In the genomic region with DNA sequence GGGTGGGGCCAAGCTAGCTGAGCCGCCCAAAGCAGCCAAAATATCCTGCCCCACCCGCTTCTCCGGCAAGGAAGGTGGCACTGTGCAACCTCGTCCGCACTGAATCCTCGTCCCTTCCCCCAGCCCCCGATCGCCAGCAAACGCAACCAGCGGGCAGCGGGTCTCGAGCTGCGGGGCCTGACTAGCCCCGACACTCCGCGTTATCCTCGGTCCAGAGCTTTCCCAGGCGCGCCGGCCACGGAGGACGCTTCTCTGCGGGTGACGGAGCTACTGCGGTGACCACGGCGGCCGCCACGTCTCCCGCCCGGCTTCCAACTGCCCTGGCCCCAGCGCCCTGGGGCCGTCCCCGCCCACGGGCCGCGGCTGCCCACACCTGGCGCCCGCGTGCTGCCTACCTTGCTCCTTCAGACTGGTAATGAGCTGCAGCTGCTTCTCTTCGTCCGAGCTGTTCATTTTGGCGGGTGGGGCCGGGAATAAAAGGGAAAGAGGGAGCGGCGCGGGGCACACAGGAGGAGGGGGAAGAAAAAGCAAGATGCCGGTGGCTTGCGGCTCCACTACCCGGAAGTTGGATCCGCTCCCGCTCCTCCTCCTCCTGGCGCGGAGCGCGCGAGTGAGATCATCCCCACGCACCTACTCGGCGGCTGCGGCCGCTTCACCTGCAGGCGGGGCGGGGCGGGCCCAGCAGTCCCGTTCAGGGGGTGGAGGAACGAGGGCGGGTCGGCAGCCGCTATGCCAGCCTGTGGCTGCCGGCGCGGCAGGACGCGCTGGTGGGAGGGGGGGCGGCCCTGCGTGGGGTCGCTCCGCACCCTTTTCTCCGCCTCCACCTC, we compare ENCODE assay signal across 1 cellular context.
A peak's percentile ranks its signal among the peaks of the same experiment; 100 is the strongest.
TF ChIP-seq lines count a peak whose summit lies in the region.

A gene with protein sequence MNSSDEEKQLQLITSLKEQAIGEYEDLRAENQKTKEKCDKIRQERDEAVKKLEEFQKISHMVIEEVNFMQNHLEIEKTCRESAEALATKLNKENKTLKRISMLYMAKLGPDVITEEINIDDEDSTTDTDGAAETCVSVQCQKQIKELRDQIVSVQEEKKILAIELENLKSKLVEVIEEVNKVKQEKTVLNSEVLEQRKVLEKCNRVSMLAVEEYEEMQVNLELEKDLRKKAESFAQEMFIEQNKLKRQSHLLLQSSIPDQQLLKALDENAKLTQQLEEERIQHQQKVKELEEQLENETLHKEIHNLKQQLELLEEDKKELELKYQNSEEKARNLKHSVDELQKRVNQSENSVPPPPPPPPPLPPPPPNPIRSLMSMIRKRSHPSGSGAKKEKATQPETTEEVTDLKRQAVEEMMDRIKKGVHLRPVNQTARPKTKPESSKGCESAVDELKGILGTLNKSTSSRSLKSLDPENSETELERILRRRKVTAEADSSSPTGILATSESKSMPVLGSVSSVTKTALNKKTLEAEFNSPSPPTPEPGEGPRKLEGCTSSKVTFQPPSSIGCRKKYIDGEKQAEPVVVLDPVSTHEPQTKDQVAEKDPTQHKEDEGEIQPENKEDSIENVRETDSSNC (minus strand): TSS at position 561 of the 827 bp plus-strand sequence. CDS start 108 bp downstream, at position 453.

TF ChIP-seq in HEK293, 187 proteins besides CTCF, POLR2A, EP300 and RAD21 (continued from another document and continues in another):
- peak; percentile 91 for TF ChIP-seq ZNF335 (tag by site-specific recombination; conservative IDR thresholded peaks at IDR 0.05)
- TF ChIP-seq ZNF248 (tag by site-specific recombination; IDR thresholded peaks at IDR 0.05): no peak
- TF ChIP-seq FEZF1 (tag by site-specific recombination; IDR thresholded peaks at IDR 0.05): peak; percentile 62; the same call in 1 of the 2 replicates
- TF ChIP-seq, protein P1, sequence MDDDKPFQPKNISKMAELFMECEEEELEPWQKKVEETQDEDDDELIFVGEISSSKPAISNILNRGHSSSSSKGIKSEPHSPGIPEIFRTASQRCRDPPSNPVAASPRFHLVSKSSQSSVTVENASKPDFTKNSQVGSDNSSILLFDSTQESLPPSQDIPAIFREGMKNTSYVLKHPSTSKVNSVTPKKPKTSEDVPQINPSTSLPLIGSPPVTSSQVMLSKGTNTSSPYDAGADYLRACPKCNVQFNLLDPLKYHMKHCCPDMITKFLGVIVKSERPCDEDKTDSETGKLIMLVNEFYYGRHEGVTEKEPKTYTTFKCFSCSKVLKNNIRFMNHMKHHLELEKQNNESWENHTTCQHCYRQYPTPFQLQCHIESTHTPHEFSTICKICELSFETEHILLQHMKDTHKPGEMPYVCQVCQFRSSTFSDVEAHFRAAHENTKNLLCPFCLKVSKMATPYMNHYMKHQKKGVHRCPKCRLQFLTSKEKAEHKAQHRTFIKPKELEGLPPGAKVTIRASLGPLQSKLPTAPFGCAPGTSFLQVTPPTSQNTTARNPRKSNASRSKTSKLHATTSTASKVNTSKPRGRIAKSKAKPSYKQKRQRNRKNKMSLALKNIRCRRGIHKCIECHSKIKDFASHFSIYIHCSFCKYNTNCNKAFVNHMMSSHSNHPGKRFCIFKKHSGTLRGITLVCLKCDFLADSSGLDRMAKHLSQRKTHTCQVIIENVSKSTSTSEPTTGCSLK (tag by site-specific recombination; IDR thresholded peaks at IDR 0.05): no peak
- TF ChIP-seq ZBTB7A (tag by site-specific recombination; IDR thresholded peaks at IDR 0.05; ENCODE audit: low read depth): no peak
- no peak for TF ChIP-seq GLI4 (tag by site-specific recombination; IDR thresholded peaks at IDR 0.05)
- peak; percentile 72; the same call in 1 of the 2 replicates for TF ChIP-seq ZFP37 (tag by site-specific recombination; IDR thresholded peaks at IDR 0.05)
- peak; percentile 94 for TF ChIP-seq ZNF610 (tag by site-specific recombination; IDR thresholded peaks at IDR 0.05; ENCODE audit: borderline replicate concordance)
- TF ChIP-seq SALL2 (tag by site-specific recombination; IDR thresholded peaks at IDR 0.05; ENCODE audit: borderline replicate concordance): no peak
- no peak for TF ChIP-seq ZNF24 (tag by site-specific recombination; IDR thresholded peaks at IDR 0.05)
- TF ChIP-seq, protein P2, sequence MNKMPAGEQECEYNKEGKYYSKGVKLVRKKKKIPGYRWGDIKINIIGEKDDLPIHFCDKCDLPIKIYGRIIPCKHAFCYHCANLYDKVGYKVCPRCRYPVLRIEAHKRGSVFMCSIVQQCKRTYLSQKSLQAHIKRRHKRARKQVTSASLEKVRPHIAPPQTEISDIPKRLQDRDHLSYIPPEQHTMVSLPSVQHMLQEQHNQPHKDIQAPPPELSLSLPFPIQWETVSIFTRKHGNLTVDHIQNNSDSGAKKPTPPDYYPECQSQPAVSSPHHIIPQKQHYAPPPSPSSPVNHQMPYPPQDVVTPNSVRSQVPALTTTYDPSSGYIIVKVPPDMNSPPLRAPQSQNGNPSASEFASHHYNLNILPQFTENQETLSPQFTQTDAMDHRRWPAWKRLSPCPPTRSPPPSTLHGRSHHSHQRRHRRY (tag by site-specific recombination; IDR thresholded peaks at IDR 0.05): no peak
- no peak for TF ChIP-seq GLI2 (tag by site-specific recombination; IDR thresholded peaks at IDR 0.05; ENCODE audit: borderline replicate concordance, low read depth)
- no peak for TF ChIP-seq ZNF529 (tag by site-specific recombination; IDR thresholded peaks at IDR 0.05; ENCODE audit: insufficient replicate concordance)
- TF ChIP-seq ZNF670 (tag by site-specific recombination; IDR thresholded peaks at IDR 0.05; ENCODE audit: low read depth): no peak
- no peak; the same call in 1 of the 2 replicates for TF ChIP-seq ZNF362 (tag by site-specific recombination; IDR thresholded peaks at IDR 0.05)
- peak; percentile 67; the same call in 1 of the 2 replicates for TF ChIP-seq KLF10 (tag by site-specific recombination; IDR thresholded peaks at IDR 0.05)
- no peak for TF ChIP-seq ZNF776 (tag by site-specific recombination; IDR thresholded peaks at IDR 0.05; ENCODE audit: borderline replicate concordance)
- TF ChIP-seq GFI1B (tag by site-specific recombination; IDR thresholded peaks at IDR 0.05): no peak
- TF ChIP-seq ZNF555 (tag by site-specific recombination; conservative IDR thresholded peaks at IDR 0.05): no peak
- no peak for TF ChIP-seq ZNF302 (tag by site-specific recombination; IDR thresholded peaks at IDR 0.05; ENCODE audit: low read depth)
- no peak for TF ChIP-seq ZNF837 (tag by site-specific recombination; IDR thresholded peaks at IDR 0.05)
- TF ChIP-seq SP2 (tag by site-specific recombination; IDR thresholded peaks at IDR 0.05): peak; percentile 83
- peak; percentile 72 for TF ChIP-seq KLF9 (tag by site-specific recombination; IDR thresholded peaks at IDR 0.05; ENCODE audit: low read depth)
- no peak for TF ChIP-seq RBAK (tag by site-specific recombination; IDR thresholded peaks at IDR 0.05)
- 0 out of 2 replicates have a peak, but pooled peaks have one; percentile 38 for TF ChIP-seq ZSCAN5A (tag by site-specific recombination; IDR thresholded peaks at IDR 0.05)
- peak; percentile 57 for TF ChIP-seq ZBTB8A (tag by site-specific recombination; IDR thresholded peaks at IDR 0.05)
- TF ChIP-seq ZNF701 (tag by site-specific recombination; IDR thresholded peaks at IDR 0.05): no peak
- TF ChIP-seq ZNF184 (tag by site-specific recombination; IDR thresholded peaks at IDR 0.05): no peak
- no peak; the same call in 1 of the 2 replicates for TF ChIP-seq ZNF623 (tag by site-specific recombination; IDR thresholded peaks at IDR 0.05)
- no peak for TF ChIP-seq ZFP41 (tag by site-specific recombination; IDR thresholded peaks at IDR 0.05; ENCODE audit: borderline replicate concordance)
- TF ChIP-seq ZIC2 (tag by site-specific recombination; IDR thresholded peaks at IDR 0.05): peak; percentile 64
- 0 out of 2 replicates have a peak, but pooled peaks have one; percentile 17 for TF ChIP-seq ZNF2 (tag by site-specific recombination; IDR thresholded peaks at IDR 0.05)
- TF ChIP-seq PRDM10 (tag by site-specific recombination; IDR thresholded peaks at IDR 0.05): no peak
- peak; percentile 83 for TF ChIP-seq SCRT2 (tag by site-specific recombination; IDR thresholded peaks at IDR 0.05)
- no peak for TF ChIP-seq ZNF155 (tag by site-specific recombination; IDR thresholded peaks at IDR 0.05)
- TF ChIP-seq ZBTB48 (tag by site-specific recombination; IDR thresholded peaks at IDR 0.05): no peak
- no peak for TF ChIP-seq ZNF391 (tag by site-specific recombination; IDR thresholded peaks at IDR 0.05; ENCODE audit: borderline replicate concordance, low read depth)
- TF ChIP-seq ZNF37A (tag by site-specific recombination; IDR thresholded peaks at IDR 0.05): no peak
- TF ChIP-seq, protein P3, sequence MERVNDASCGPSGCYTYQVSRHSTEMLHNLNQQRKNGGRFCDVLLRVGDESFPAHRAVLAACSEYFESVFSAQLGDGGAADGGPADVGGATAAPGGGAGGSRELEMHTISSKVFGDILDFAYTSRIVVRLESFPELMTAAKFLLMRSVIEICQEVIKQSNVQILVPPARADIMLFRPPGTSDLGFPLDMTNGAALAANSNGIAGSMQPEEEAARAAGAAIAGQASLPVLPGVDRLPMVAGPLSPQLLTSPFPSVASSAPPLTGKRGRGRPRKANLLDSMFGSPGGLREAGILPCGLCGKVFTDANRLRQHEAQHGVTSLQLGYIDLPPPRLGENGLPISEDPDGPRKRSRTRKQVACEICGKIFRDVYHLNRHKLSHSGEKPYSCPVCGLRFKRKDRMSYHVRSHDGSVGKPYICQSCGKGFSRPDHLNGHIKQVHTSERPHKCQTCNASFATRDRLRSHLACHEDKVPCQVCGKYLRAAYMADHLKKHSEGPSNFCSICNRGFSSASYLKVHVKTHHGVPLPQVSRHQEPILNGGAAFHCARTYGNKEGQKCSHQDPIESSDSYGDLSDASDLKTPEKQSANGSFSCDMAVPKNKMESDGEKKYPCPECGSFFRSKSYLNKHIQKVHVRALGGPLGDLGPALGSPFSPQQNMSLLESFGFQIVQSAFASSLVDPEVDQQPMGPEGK (tag by site-specific recombination; IDR thresholded peaks at IDR 0.05): peak; percentile 67
- TF ChIP-seq ZNF112 (tag by site-specific recombination; IDR thresholded peaks at IDR 0.05): no peak
- 0 out of 2 replicates have a peak, but pooled peaks have one; percentile 7 for TF ChIP-seq ZNF768 (tag by site-specific recombination; IDR thresholded peaks at IDR 0.05)
- TF ChIP-seq ZBTB21 (tag by site-specific recombination; IDR thresholded peaks at IDR 0.05): no peak
- TF ChIP-seq REPIN1 (tag by site-specific recombination; IDR thresholded peaks at IDR 0.05; ENCODE audit: low read depth): no peak
- TF ChIP-seq ZNF830 (tag by site-specific recombination; IDR thresholded peaks at IDR 0.05; ENCODE audit: low read depth): no peak
